In genomic region chr11:125423247-125423849, GRCh38 we compare ENCODE assay signal across 8 cellular contexts.
A peak's percentile ranks its signal among the peaks of the same experiment; 100 is the strongest.
DNase-seq lines count a peak whose midpoint lies in the region; ATAC-seq and TF ChIP-seq lines count a peak whose summit lies in the region.

No MANE protein-coding gene starts in this region.

- ATAC-seq in body of pancreas (no peak), psoas muscle (no peak), GM21515 (IDR thresholded peaks at IDR 0.05; ENCODE audit: unreplicated experiment) (no peak), GM21786 (IDR thresholded peaks at IDR 0.05; ENCODE audit: unreplicated experiment) (no peak), HG03280 (IDR thresholded peaks at IDR 0.05; ENCODE audit: unreplicated experiment) (no peak)

- TF ChIP-seq POLR2A in body of pancreas (IDR thresholded peaks at IDR 0.05): no peak

- H3K9me3 ChIP-seq in body of pancreas (no peaks in the 10 kb centered on the region), psoas muscle (no peaks in the 10 kb centered on the region)

- no peaks in the 10 kb centered on the region for H3K9me3 Mint-ChIP-seq in activated CD4-positive, alpha-beta T cell treated with anti-CD3 and anti-CD28 coated beads, Interleukin-2, amount 10 ng/mL, durations not matched to agents 24 days and 14 days

- H3K27me3 Mint-ChIP-seq in activated CD4-positive, alpha-beta T cell treated with anti-CD3 and anti-CD28 coated beads, Interleukin-2, amount 10 ng/mL, durations not matched to agents 24 days and 14 days: peaks cover 13% of the 10 kb centered on the region

- H3K27me3 ChIP-seq in HL-60 (ENCODE audit: insufficient read depth, poor library complexity, severe bottlenecking) (no peaks in the 10 kb centered on the region), body of pancreas (no peaks in the 10 kb centered on the region), psoas muscle (ENCODE audit: insufficient read depth in 3 of 3, low read length in 2 of 3) (no peaks in the 10 kb centered on the region)

- peak; percentile 38 for TF ChIP-seq CTCF in HL-60 (IDR thresholded peaks at IDR 0.05; ENCODE audit: insufficient read depth, low read length)
- TF ChIP-seq CTCF in body of pancreas (IDR thresholded peaks at IDR 0.05): peak in 4 of 7 experiments; percentile 21 to 31 (median 26)
- TF ChIP-seq CTCF in psoas muscle (IDR thresholded peaks at IDR 0.05): peak; percentile 21

- H3K4me1 Mint-ChIP-seq in activated CD4-positive, alpha-beta T cell treated with anti-CD3 and anti-CD28 coated beads, Interleukin-2, amount 10 ng/mL, durations not matched to agents 24 days and 14 days: no peaks in the 10 kb centered on the region

- H3K4me1 ChIP-seq in body of pancreas: no peaks in the 10 kb centered on the region
- H3K4me1 ChIP-seq in psoas muscle: peaks cover 30% of the 10 kb centered on the region

- no peak overlapping the region for H3K4me3 ChIP-seq in HL-60 (replicated peaks; ENCODE audit: insufficient read depth, low read length)
- H3K4me3 ChIP-seq in body of pancreas: no peak overlapping the region
- no peak overlapping the region for H3K4me3 ChIP-seq in psoas muscle

- H3K27ac Mint-ChIP-seq in activated CD4-positive, alpha-beta T cell treated with anti-CD3 and anti-CD28 coated beads, Interleukin-2, amount 10 ng/mL, durations not matched to agents 24 days and 14 days: no peak overlapping the region

- intact Hi-C loops in activated CD4-positive, alpha-beta T cell treated with anti-CD3 and anti-CD28 coated beads, Interleukin-2, amount 10 ng/mL, durations not matched to agents 24 days and 14 days (cut with micrococcal nuclease): loop anchor here (5.0 kb wide), 1 partner anchor 449 kb away; no protein-coding TSS in a partner anchor
- intact Hi-C loops in body of pancreas (cut with DNase I) (no loop called here), psoas muscle (cut with DNase I) (no loop called here)

- H3K4me3 Mint-ChIP-seq in activated CD4-positive, alpha-beta T cell treated with anti-CD3 and anti-CD28 coated beads, Interleukin-2, amount 10 ng/mL, durations not matched to agents 24 days and 14 days: no peak overlapping the region

- DNase-seq in activated CD4-positive, alpha-beta T cell treated with anti-CD3 and anti-CD28 coated beads, Interleukin-2, amount 10 ng/mL, durations not matched to agents 24 days and 14 days: peak; percentile 58
- DNase-seq in activated CD4-positive, alpha-beta T cell treated with anti-CD3 and anti-CD28 coated beads, Interleukin-2, amount 50 U/mL, for 4 hours: no peak
- DNase-seq in HL-60 (ENCODE audit: low read depth in 1 of 2, low spot score in 1 of 2) (no peak), body of pancreas (peak in 1 of 4 donors; percentile 14), psoas muscle (no peak)

- WGBS in body of pancreas, 2 donors: 30 to 42% methylated on average over 9 of the region's 9 CpGs
- WGBS in psoas muscle, 3 donors: 57 to 69% (median 67%) methylated on average over 9 of the region's 9 CpGs

- no peaks in the 10 kb centered on the region for H3K36me3 Mint-ChIP-seq in activated CD4-positive, alpha-beta T cell treated with anti-CD3 and anti-CD28 coated beads, Interleukin-2, amount 10 ng/mL, durations not matched to agents 24 days and 14 days (ENCODE audit: low read depth)

- H3K27ac ChIP-seq in HL-60 (replicated peaks) (no peak overlapping the region), body of pancreas (no peak overlapping the region), psoas muscle (no peak overlapping the region)

- H3K36me3 ChIP-seq in body of pancreas (replicated peaks in 1 of 2; ENCODE audit: insufficient read depth in 1 of 2, low read depth in 2 of 2) (no peaks in the 10 kb centered on the region), psoas muscle (ENCODE audit: insufficient read depth in 1 of 2, low read depth in 1 of 2) (no peaks in the 10 kb centered on the region)
